ENCODE assay signal across 22 cellular contexts in the genomic region with DNA sequence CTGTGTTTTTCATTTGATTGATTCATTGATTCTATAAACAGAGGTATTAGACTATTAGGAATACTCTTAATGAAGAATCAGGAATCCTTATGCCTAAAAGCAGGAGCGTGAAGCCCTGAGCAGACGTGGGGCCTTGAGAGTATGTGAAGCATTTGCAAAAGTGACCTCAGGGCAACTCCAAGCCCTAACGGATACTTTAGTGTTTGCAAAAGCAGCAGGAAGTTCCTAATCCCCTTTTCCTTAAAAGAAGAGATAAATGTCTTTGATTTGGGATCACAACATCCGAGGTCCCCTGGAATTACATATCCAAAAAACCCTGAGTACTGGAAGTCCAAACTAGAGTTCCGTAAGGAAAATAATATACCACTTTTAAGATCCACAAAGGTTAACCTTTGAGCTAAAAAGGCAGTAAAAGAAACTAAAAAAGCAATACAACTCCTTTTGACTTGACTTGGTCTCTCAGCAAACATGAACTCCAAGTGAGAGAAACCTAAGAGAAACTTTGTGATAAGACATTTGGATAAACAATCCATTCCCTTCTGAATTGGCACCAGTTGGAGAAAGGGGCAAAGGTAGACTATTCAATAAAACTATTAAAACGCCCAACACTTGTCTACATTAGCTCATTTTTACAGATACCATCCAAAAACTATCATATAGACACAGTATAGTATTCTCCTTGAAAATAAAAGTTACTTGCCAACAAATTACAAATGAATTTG. TPM values are rescaled to one million over a fixed set of nuclear protein-coding genes. Genes with fewer than 3 reads are reported as not detected.
DNase-seq lines count a peak whose midpoint lies in the region; ATAC-seq and TF ChIP-seq lines count a peak whose summit lies in the region.
"Had no signal": no experiment of that assay in that cellular context is flagged by ENCODE, and none has a peak within 500 bp of the region (broad histone marks: within the 10 kb centered on the region; RNA-seq: fewer than 3 reads in every experiment).

No MANE protein-coding gene starts in this region.

- H3K9me2 ChIP-seq in hepatocyte (replicated peaks; ENCODE audit: insufficient read depth) = no peaks in the 10 kb centered on the region

- in situ Hi-C loops in Panc1 (cut with HindIII; ENCODE audit: low pct_unique_long_range_greater_than_20kb, low sequenced_read_pairs) = no loop called here

- H3K27me3 Mint-ChIP-seq in nephron (ENCODE audit: low read depth) = no peaks in the 10 kb centered on the region

- H3K27ac ChIP-seq in Panc1 (ENCODE audit: low read length) (peak overlapping the region; percentile 66), hepatocyte (no peak overlapping the region)
- H3K27ac ChIP-seq: psoas muscle had no signal

- whole genome bisulfite sequencing in hepatocyte (ENCODE audit: low lambda C conversion rate, missing lambda C conversion rate) = 27% methylated on average over 6 of the region's 6 CpGs

- peak overlapping the region; percentile 55 for H3K4me2 ChIP-seq in hepatocyte

- ATAC-seq in Panc1 (peak; percentile 84; the same call in 1 of the 2 replicates), left lobe of liver (no peak), GM19328 (IDR thresholded peaks at IDR 0.05; ENCODE audit: unreplicated experiment) (no peak)
- ATAC-seq: natural killer cell treated with Interleukin-12 subunit alpha and Interleukin-12 subunit beta and Interleukin-15 and Interleukin-18, amount 100 ng/mL, for 72 hours; psoas muscle; T-cell had no signal

- H3K27ac Mint-ChIP-seq in nephron = peak overlapping the region in 2 of 3 experiments; percentile 32 to 83
- H3K27ac Mint-ChIP-seq: activated CD4-positive, alpha-beta T cell treated with anti-CD3 and anti-CD28 coated beads, Interleukin-2, amount 10 ng/mL, durations not matched to agents 7 days and 5 days; natural killer cell treated with Interleukin-12 subunit alpha and Interleukin-12 subunit beta and Interleukin-15 and Interleukin-18, amount 100 ng/mL, for 72 hours; T-cell had no signal

- H4K20me1 ChIP-seq in hepatocyte (ENCODE audit: insufficient read depth, poor library complexity, severe bottlenecking) = no peaks in the 10 kb centered on the region

- no peak overlapping the region for H2AFZ ChIP-seq in hepatocyte

- no peak for TF ChIP-seq CTCF in Panc1 (IDR thresholded peaks at IDR 0.05)
- TF ChIP-seq CTCF in hepatocyte (IDR thresholded peaks at IDR 0.05; ENCODE audit: poor library complexity) = no peak
- no peak for TF ChIP-seq CTCF in nephron (IDR thresholded peaks at IDR 0.05; ENCODE audit: unreplicated experiment in 3 of 3)

- no peaks in the 10 kb centered on the region for H3K27me3 ChIP-seq in Panc1 (ENCODE audit: control insufficient read depth, insufficient read depth, low read length)
- H3K27me3 ChIP-seq in hepatocyte = no peaks in the 10 kb centered on the region

- H3K79me2 ChIP-seq in hepatocyte = peaks cover 27% of the 10 kb centered on the region

- H3K36me3 ChIP-seq in Panc1 (ENCODE audit: control insufficient read depth, insufficient read depth, low read length) = no peaks in the 10 kb centered on the region
- H3K36me3 ChIP-seq in hepatocyte (replicated peaks; ENCODE audit: insufficient read depth, low read depth) = no peaks in the 10 kb centered on the region

- peaks cover 25% of the 10 kb centered on the region for H3K36me3 Mint-ChIP-seq in nephron (ENCODE audit: low read depth)
- H3K36me3 Mint-ChIP-seq: natural killer cell treated with Interleukin-12 subunit alpha and Interleukin-12 subunit beta and Interleukin-15 and Interleukin-18, amount 100 ng/mL, for 72 hours; T-cell had no signal

- POLR2A ChIA-PET in Panc1 (lab: Charles Lee) = no interaction called here

- CTCF ChIA-PET in Panc1 (lab: Charles Lee) = no interaction called here

- no peak overlapping the region for H3K4me3 Mint-ChIP-seq in nephron
- H3K4me3 Mint-ChIP-seq: activated CD4-positive, alpha-beta T cell treated with anti-CD3 and anti-CD28 coated beads, Interleukin-2, amount 10 ng/mL, durations not matched to agents 7 days and 5 days; natural killer cell treated with Interleukin-12 subunit alpha and Interleukin-12 subunit beta and Interleukin-15 and Interleukin-18, amount 100 ng/mL, for 72 hours; T-cell had no signal

- H3K4me3 ChIP-seq in Panc1 (ENCODE audit: low read depth in 2 of 2, low read length in 2 of 2) (no peak overlapping the region), hepatocyte (no peak overlapping the region)
- H3K4me3 ChIP-seq: psoas muscle had no signal

- H3K9me3 ChIP-seq in Panc1 (ENCODE audit: control insufficient read depth, insufficient read depth, low read depth, low read length) (no peaks in the 10 kb centered on the region), hepatocyte (ENCODE audit: low read depth) (no peaks in the 10 kb centered on the region)
- H3K9me3 ChIP-seq: psoas muscle had no signal

- H3K4me1 ChIP-seq in Panc1 (ENCODE audit: control insufficient read depth, insufficient read depth, low read length) (peaks cover 21% of the 10 kb centered on the region), hepatocyte (ENCODE audit: insufficient read depth) (peaks cover 8% of the 10 kb centered on the region)
- H3K4me1 ChIP-seq: psoas muscle had no signal

- H3K4me1 Mint-ChIP-seq in nephron = peaks cover 5% of the 10 kb centered on the region
- H3K4me1 Mint-ChIP-seq: T-cell had no signal

- no peaks in the 10 kb centered on the region for H3K9me3 Mint-ChIP-seq in nephron
- H3K9me3 Mint-ChIP-seq: activated CD4-positive, alpha-beta T cell treated with anti-CD3 and anti-CD28 coated beads, Interleukin-2, amount 10 ng/mL, durations not matched to agents 7 days and 5 days; natural killer cell treated with Interleukin-12 subunit alpha and Interleukin-12 subunit beta and Interleukin-15 and Interleukin-18, amount 100 ng/mL, for 72 hours; T-cell had no signal

- no TSS peak for BruUV-seq in Panc1 (replicated peaks; lab: Mats Ljungman, UMichigan)

- intact Hi-C loops in Panc1 (cut with micrococcal nuclease; ENCODE audit: unreplicated experiment) = no loop called here

- DNase-seq in EL (peak; percentile 26), Panc1 (ENCODE audit: low read depth, low spot score) (no peak), hepatocyte (ENCODE audit: low spot score) (no peak), left lobe of liver (ENCODE audit: low spot score) (no peak), cerebellum (ENCODE audit: low spot score) (no peak), NCI-H2227 treated with DMSO at 0.1 percent for 48 hours (lab: John Stamatoyannopoulos, UW) (no peak)
- DNase-seq: activated CD4-positive, alpha-beta T cell treated with anti-CD3 and anti-CD28 coated beads, Interleukin-2, amount 10 ng/mL, durations not matched to agents 7 days and 5 days; DMS 273 treated with DMSO at 0.1 percent for 48 hours; effector memory CD4-positive, alpha-beta T cell; mammary epithelial cell; NCI-H1105 treated with DMSO at 0.1 percent for 48 hours; NCI-H526; psoas muscle; SHP77; small intestine; stimulated activated CD8-positive, alpha-beta memory T cell treated with anti-CD3 and anti-CD28 coated beads, Interleukin-4, amount 100 ng/mL, for 48 hours; substantia nigra; T-cell had no signal

RNA-seq across cellular contexts. Expression of a gene that starts 27.4 kb away (rescaled TPM):
- total RNA-seq in Panc1 (2021; ENCODE audit: unreplicated experiment) = 11.4 TPM
- 2.6 TPM for polyA plus RNA-seq in Panc1 (2012; ENCODE audit: insufficient read length)
- 10.8 and 19.0 TPM in 2 replicates for total RNA-seq in hepatocyte
- polyA plus RNA-seq in hepatocyte = 6.6 and 7.8 TPM in 2 replicates
- 0.23 TPM for total RNA-seq in left lobe of liver
- total RNA-seq in cerebellum = 28.8 TPM
- total RNA-seq: activated CD4-positive, alpha-beta T cell treated with anti-CD3 and anti-CD28 coated beads, Interleukin-2, amount 10 ng/mL, durations not matched to agents 7 days and 5 days; HT-29; natural killer cell treated with Interleukin-12 subunit alpha and Interleukin-12 subunit beta and Interleukin-15 and Interleukin-18, amount 100 ng/mL, for 72 hours had no signal
